Comparison of ENCODE assay signal across 8 cellular contexts in the genomic region with DNA sequence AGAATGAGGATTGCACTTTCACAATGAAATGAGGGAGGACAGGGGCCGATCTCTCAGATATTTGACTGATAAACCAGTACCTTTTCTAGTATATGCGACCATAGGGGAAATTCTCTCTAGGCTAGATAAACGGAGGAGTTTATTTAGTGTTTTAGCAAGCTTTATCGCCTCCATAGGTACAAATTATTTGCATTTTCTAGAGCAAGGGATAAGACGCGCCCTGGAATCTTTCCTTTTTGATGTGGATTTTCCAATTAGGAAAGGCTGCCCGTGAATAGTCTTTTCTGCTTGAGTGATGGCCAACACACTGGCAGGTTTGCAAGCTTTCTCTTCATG. TPM values are rescaled to one million over a fixed set of nuclear protein-coding genes. Genes with fewer than 3 reads are reported as not detected.
DNase-seq lines count a peak whose midpoint lies in the region; ATAC-seq and TF ChIP-seq lines count a peak whose summit lies in the region.

No MANE protein-coding gene starts in this region.

- H3K27me3 Mint-ChIP-seq in activated naive CD4-positive, alpha-beta T cell treated with anti-CD3 and anti-CD28 coated beads, Interleukin-2, amount 10 ng/mL, durations not matched to agents 7 days and 5 days, result peaks cover 15% of the 10 kb centered on the region
- no peaks in the 10 kb centered on the region for H3K27me3 Mint-ChIP-seq in activated naive CD8-positive, alpha-beta T cell treated with anti-CD3 and anti-CD28 coated beads, Interleukin-2, amount 50 U/mL, for 24 hours
- no peaks in the 10 kb centered on the region for H3K27me3 Mint-ChIP-seq in type B pancreatic cell

- H3K36me3 Mint-ChIP-seq in activated naive CD4-positive, alpha-beta T cell treated with anti-CD3 and anti-CD28 coated beads, Interleukin-2, amount 10 ng/mL, durations not matched to agents 7 days and 5 days, result no peaks in the 10 kb centered on the region
- H3K36me3 Mint-ChIP-seq in activated naive CD8-positive, alpha-beta T cell treated with anti-CD3 and anti-CD28 coated beads, Interleukin-2, amount 50 U/mL, for 24 hours (ENCODE audit: low read depth), result no peaks in the 10 kb centered on the region
- H3K36me3 Mint-ChIP-seq in type B pancreatic cell, result no peaks in the 10 kb centered on the region

- H3K4me3 Mint-ChIP-seq in activated naive CD4-positive, alpha-beta T cell treated with anti-CD3 and anti-CD28 coated beads, Interleukin-2, amount 10 ng/mL, durations not matched to agents 7 days and 5 days, result peak overlapping the region; percentile 96
- H3K4me3 Mint-ChIP-seq in activated naive CD8-positive, alpha-beta T cell treated with anti-CD3 and anti-CD28 coated beads, Interleukin-2, amount 50 U/mL, for 24 hours, result peak overlapping the region; percentile 89
- peak overlapping the region; percentile 97 for H3K4me3 Mint-ChIP-seq in type B pancreatic cell

- H3K9ac ChIP-seq in liver (ENCODE audit: low read depth in 1 of 2, low read length in 2 of 2), result peak overlapping the region in 1 of 2 donors; percentile 26

- DNase-seq in activated naive CD4-positive, alpha-beta T cell treated with anti-CD3 and anti-CD28 coated beads, Interleukin-2, amount 10 ng/mL, durations not matched to agents 7 days and 5 days, result no peak
- no peak for DNase-seq in activated naive CD4-positive, alpha-beta T cell (lab: John Stamatoyannopoulos, UW)
- DNase-seq in activated naive CD8-positive, alpha-beta T cell treated with anti-CD3 and anti-CD28 coated beads, Interleukin-2, amount 50 U/mL, for 24 hours, result no peak
- DNase-seq in type B pancreatic cell (ENCODE audit: extremely low spot score, unreplicated experiment) (no peak), NCI-H446 treated with DMSO at 0.1 percent for 48 hours (lab: John Stamatoyannopoulos, UW) (no peak)
- DNase-seq in stimulated activated CD4-positive, alpha-beta T cell treated with anti-CD3 and anti-CD28 coated beads, Interleukin-1b, Interleukin-23, amount 100 ng/mL, for 48 hours, result no peak
- DNase-seq in activated CD8-positive, alpha-beta memory T cell treated with anti-CD3 and anti-CD28 coated beads, Interleukin-2, amount 50 U/mL, for 48 hours, result no peak

- H3K4me3 ChIP-seq in liver (ENCODE audit: low read depth in 1 of 3, low read length in 3 of 3), result peak overlapping the region; percentile 49 to 50 (median 50)

- peak overlapping the region; percentile 92 for H3K27ac Mint-ChIP-seq in activated naive CD4-positive, alpha-beta T cell treated with anti-CD3 and anti-CD28 coated beads, Interleukin-2, amount 10 ng/mL, durations not matched to agents 7 days and 5 days
- H3K27ac Mint-ChIP-seq in activated naive CD8-positive, alpha-beta T cell treated with anti-CD3 and anti-CD28 coated beads, Interleukin-2, amount 50 U/mL, for 24 hours, result peak overlapping the region; percentile 80
- H3K27ac Mint-ChIP-seq in type B pancreatic cell, result peak overlapping the region; percentile 96

- no peaks in the 10 kb centered on the region for H3K9me3 Mint-ChIP-seq in activated naive CD4-positive, alpha-beta T cell treated with anti-CD3 and anti-CD28 coated beads, Interleukin-2, amount 10 ng/mL, durations not matched to agents 7 days and 5 days
- no peaks in the 10 kb centered on the region for H3K9me3 Mint-ChIP-seq in activated naive CD8-positive, alpha-beta T cell treated with anti-CD3 and anti-CD28 coated beads, Interleukin-2, amount 50 U/mL, for 24 hours
- H3K9me3 Mint-ChIP-seq in type B pancreatic cell, result no peaks in the 10 kb centered on the region

- WGBS in liver, result 21% methylated on average over 7 of the region's 7 CpGs

- peaks cover 2 to 14% (median 11%) of the 10 kb centered on the region in 4 donors for H3K4me1 ChIP-seq in liver (ENCODE audit: control insufficient read depth in 4 of 4, insufficient read depth in 4 of 4, low read length in 3 of 4)

- H3K36me3 ChIP-seq in liver (ENCODE audit: control insufficient read depth in 4 of 4, insufficient read depth in 3 of 4, low read depth in 1 of 4, low read length in 3 of 4), result no peaks in the 10 kb centered on the region

- no peak for TF ChIP-seq CTCF in liver (IDR thresholded peaks at IDR 0.05; ENCODE audit: low read depth, low read length, missing input control)
- no peak for TF ChIP-seq CTCF in type B pancreatic cell (conservative IDR thresholded peaks at IDR 0.05)

- H3K4me1 Mint-ChIP-seq in activated naive CD4-positive, alpha-beta T cell treated with anti-CD3 and anti-CD28 coated beads, Interleukin-2, amount 10 ng/mL, durations not matched to agents 7 days and 5 days, result peaks cover 18% of the 10 kb centered on the region
- peaks cover 13% of the 10 kb centered on the region for H3K4me1 Mint-ChIP-seq in activated naive CD8-positive, alpha-beta T cell treated with anti-CD3 and anti-CD28 coated beads, Interleukin-2, amount 50 U/mL, for 24 hours
- peaks cover 5% of the 10 kb centered on the region for H3K4me1 Mint-ChIP-seq in type B pancreatic cell (ENCODE audit: unreplicated experiment)

- ATAC-seq in activated naive CD8-positive, alpha-beta T cell treated with anti-CD3 and anti-CD28 coated beads, Interleukin-2, amount 50 U/mL, for 24 hours, result no peak

- no peak for TF ChIP-seq RAD21 in liver (IDR thresholded peaks at IDR 0.05)

- H3K27ac ChIP-seq in liver (ENCODE audit: low read depth in 1 of 2, low read length in 2 of 2), result no peak overlapping the region

- CTCF ChIA-PET in activated naive CD4-positive, alpha-beta T cell treated with anti-CD3 and anti-CD28 coated beads, Interleukin-2, amount 10 ng/mL, durations not matched to agents 7 days and 5 days (lab: Charles Lee), result interaction anchor here (0.5 to 1.1 kb wide), 8 partner anchors 9 to 221 kb away, joined by 3 to 7 read pairs (median 4); no protein-coding TSS in a partner anchor

- no peaks in the 10 kb centered on the region for H3K9me3 ChIP-seq in liver (ENCODE audit: control insufficient read depth in 4 of 4, low read length in 3 of 4)

- no peaks in the 10 kb centered on the region for H3K27me3 ChIP-seq in liver (ENCODE audit: control insufficient read depth in 4 of 4, insufficient read depth in 4 of 4, low read length in 3 of 4)

TF ChIP-seq in liver, 16 proteins besides CTCF, POLR2A, EP300 and RAD21:
- no peak for TF ChIP-seq HNF4A (conservative IDR thresholded peaks at IDR 0.05)
- no peak for TF ChIP-seq TAF1 (conservative IDR thresholded peaks at IDR 0.05)
- no peak for TF ChIP-seq YY1 (IDR thresholded peaks at IDR 0.05)
- no peak for TF ChIP-seq JUND (IDR thresholded peaks at IDR 0.05)
- no peak for TF ChIP-seq FOXA2 (IDR thresholded peaks at IDR 0.05)
- no peak for TF ChIP-seq NR2F2 (IDR thresholded peaks at IDR 0.05)
- TF ChIP-seq GABPA (IDR thresholded peaks at IDR 0.05 in 1 of 2, conservative IDR thresholded peaks at IDR 0.05 in 1 of 2), result no peak
- no peak for TF ChIP-seq RXRA (IDR thresholded peaks at IDR 0.05)
- TF ChIP-seq MAX (IDR thresholded peaks at IDR 0.05), result no peak
- TF ChIP-seq, protein P1, sequence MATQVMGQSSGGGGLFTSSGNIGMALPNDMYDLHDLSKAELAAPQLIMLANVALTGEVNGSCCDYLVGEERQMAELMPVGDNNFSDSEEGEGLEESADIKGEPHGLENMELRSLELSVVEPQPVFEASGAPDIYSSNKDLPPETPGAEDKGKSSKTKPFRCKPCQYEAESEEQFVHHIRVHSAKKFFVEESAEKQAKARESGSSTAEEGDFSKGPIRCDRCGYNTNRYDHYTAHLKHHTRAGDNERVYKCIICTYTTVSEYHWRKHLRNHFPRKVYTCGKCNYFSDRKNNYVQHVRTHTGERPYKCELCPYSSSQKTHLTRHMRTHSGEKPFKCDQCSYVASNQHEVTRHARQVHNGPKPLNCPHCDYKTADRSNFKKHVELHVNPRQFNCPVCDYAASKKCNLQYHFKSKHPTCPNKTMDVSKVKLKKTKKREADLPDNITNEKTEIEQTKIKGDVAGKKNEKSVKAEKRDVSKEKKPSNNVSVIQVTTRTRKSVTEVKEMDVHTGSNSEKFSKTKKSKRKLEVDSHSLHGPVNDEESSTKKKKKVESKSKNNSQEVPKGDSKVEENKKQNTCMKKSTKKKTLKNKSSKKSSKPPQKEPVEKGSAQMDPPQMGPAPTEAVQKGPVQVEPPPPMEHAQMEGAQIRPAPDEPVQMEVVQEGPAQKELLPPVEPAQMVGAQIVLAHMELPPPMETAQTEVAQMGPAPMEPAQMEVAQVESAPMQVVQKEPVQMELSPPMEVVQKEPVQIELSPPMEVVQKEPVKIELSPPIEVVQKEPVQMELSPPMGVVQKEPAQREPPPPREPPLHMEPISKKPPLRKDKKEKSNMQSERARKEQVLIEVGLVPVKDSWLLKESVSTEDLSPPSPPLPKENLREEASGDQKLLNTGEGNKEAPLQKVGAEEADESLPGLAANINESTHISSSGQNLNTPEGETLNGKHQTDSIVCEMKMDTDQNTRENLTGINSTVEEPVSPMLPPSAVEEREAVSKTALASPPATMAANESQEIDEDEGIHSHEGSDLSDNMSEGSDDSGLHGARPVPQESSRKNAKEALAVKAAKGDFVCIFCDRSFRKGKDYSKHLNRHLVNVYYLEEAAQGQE (IDR thresholded peaks at IDR 0.05), result no peak
- TF ChIP-seq SP1 (IDR thresholded peaks at IDR 0.05), result no peak
- no peak for TF ChIP-seq HNF4G (IDR thresholded peaks at IDR 0.05)
TF ChIP-seq in liver: peak in this region for 0.

RNA-seq across cellular contexts. Expression of gene GDPD1, which starts 0.4 kb away (rescaled TPM):
- 1 to 10 TPM in 1 of 2 donors, under 1 TPM in 1; 0.92 to 1.4 TPM for total RNA-seq in liver
- under 1 TPM; 0.45 to 0.64 TPM for polyA plus RNA-seq in liver
- total RNA-seq in type B pancreatic cell (ENCODE audit: low replicate concordance), result 8.0 and 8.4 TPM in 2 replicates

RNA-seq across cellular contexts. Expression of gene SMG8, which starts 10.1 kb away (rescaled TPM):
- total RNA-seq in liver (1 to 10 TPM; 8.3 to 9.0 TPM), type B pancreatic cell (ENCODE audit: low replicate concordance) (17.3 and 20.2 TPM in 2 replicates)
- polyA plus RNA-seq in liver, result 1 to 10 TPM; 1.9 to 4.3 TPM
